In genomic region chr15:48603123-48603500, GRCh38 we compare ENCODE assay signal across 1 cellular context.
TF ChIP-seq lines count a peak whose summit lies in the region.

No MANE protein-coding gene starts in this region.

TF ChIP-seq in SK-N-SH, 30 proteins besides CTCF, POLR2A, EP300 and RAD21 (continued from another document):
- TF ChIP-seq IRF3 (IDR thresholded peaks at IDR 0.05; ENCODE audit: low read depth, low read length) (no peak), RFX5 (IDR thresholded peaks at IDR 0.05; ENCODE audit: low read length) (no peak), RCOR1 (IDR thresholded peaks at IDR 0.05; ENCODE audit: low read length) (no peak)
TF ChIP-seq in SK-N-SH: peak in this region for 0.
